ENCODE assay signal across 15 cellular contexts in the genomic region with DNA sequence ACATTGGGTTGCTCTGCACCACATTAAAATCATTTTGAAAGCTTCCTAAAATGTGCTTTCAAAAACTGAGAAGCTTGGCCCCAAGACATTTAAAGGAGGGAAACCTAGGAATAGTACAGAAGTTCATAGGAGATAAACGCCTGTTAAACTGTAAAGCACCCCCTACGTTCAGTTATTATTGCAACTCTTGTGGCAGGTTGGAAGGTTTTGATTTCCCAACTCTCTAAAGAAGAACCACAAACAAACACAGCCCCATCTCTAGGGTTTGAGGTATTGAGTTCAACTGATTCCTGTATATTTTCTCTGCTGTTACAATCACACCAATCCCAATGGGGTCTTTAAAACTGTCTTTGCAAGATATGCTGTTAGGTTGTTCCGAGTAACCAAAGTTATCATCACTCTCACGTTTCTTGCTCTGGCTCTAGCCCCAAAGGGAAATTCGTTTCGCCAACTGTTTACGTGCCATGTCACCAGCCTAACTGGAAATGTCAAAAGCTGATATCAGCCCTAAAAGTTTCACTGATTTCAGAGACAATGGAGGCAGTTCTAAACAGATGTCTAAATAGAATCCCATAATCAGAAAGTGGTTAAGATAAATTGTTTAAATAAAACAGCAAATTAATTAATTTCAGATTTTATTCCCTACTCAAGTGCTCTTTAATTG. TPM values are rescaled to one million over a fixed set of nuclear protein-coding genes. Genes with fewer than 3 reads are reported as not detected.
A peak's percentile ranks its signal among the peaks of the same experiment; 100 is the strongest.
DNase-seq lines count a peak whose midpoint lies in the region; ATAC-seq and TF ChIP-seq lines count a peak whose summit lies in the region.
"Had no signal": no experiment of that assay in that cellular context is flagged by ENCODE, and none has a peak within 500 bp of the region (broad histone marks: within the 10 kb centered on the region; RNA-seq: fewer than 3 reads in every experiment).

No MANE protein-coding gene starts in this region.

- DNase-seq in T-helper 1 cell (no peak), NOMO-1 treated with dmso at 0.1 percent for 144 hours (lab: John Stamatoyannopoulos, UW; ENCODE audit: unreplicated experiment) (peak; percentile 31), breast epithelium (ENCODE audit: low spot score in 2 of 2) (no peak), osteocyte (ENCODE audit: extremely low spot score, unreplicated experiment) (no peak), omental fat pad (ENCODE audit: low spot score) (no peak)
- DNase-seq: NCI-H510A, pancreas, T-helper 9 cell, tibial artery had no signal

- no peaks in the 10 kb centered on the region for H3K27me3 ChIP-seq in breast epithelium

- peak overlapping the region; percentile 67 for H3K4me3 Mint-ChIP-seq in T-helper 1 cell treated with Interleukin-12 subunit alpha and Interleukin-12 subunit beta and Interleukin-4 antibody, amounts not matched to agents 30 μg/mL and 1 μg/mL, for 36 hours
- H3K4me3 Mint-ChIP-seq in osteocyte (ENCODE audit: unreplicated experiment) = peak overlapping the region; percentile 75

- H3K4me3 ChIP-seq in breast epithelium = no peak overlapping the region

- no peaks in the 10 kb centered on the region for H3K9me3 ChIP-seq in breast epithelium
- H3K9me3 ChIP-seq: pancreas, tibial artery had no signal

- H3K36me3 ChIP-seq in breast epithelium = no peaks in the 10 kb centered on the region
- H3K36me3 ChIP-seq: pancreas had no signal

- peaks cover 24% of the 10 kb centered on the region for H3K9me3 Mint-ChIP-seq in T-helper 1 cell treated with Interleukin-12 subunit alpha and Interleukin-12 subunit beta and Interleukin-4 antibody, amounts not matched to agents 30 μg/mL and 1 μg/mL, for 36 hours
- H3K9me3 Mint-ChIP-seq in osteocyte (ENCODE audit: unreplicated experiment) = no peaks in the 10 kb centered on the region

- H3K27ac ChIP-seq in breast epithelium = peak overlapping the region; percentile 96 to 98
- H3K27ac ChIP-seq: pancreas had no signal

- no peak for ATAC-seq in HG03196 (IDR thresholded peaks at IDR 0.05; ENCODE audit: unreplicated experiment)
- no peak for ATAC-seq in HG02623 (IDR thresholded peaks at IDR 0.05; ENCODE audit: unreplicated experiment)
- no peak for ATAC-seq in omental fat pad (ENCODE audit: low FRiP score)
- ATAC-seq: HepG2 had no signal

- H3K27ac Mint-ChIP-seq in T-helper 1 cell treated with Interleukin-12 subunit alpha and Interleukin-12 subunit beta and Interleukin-4 antibody, amounts not matched to agents 30 μg/mL and 1 μg/mL, for 36 hours = peak overlapping the region; percentile 46
- H3K27ac Mint-ChIP-seq in osteocyte (ENCODE audit: unreplicated experiment) = peak overlapping the region; percentile 89
- H3K27ac Mint-ChIP-seq: activated naive CD4-positive, alpha-beta T cell treated with anti-CD3 and anti-CD28 coated beads, Interleukin-2, amount 50 U/mL, for 72 hours had no signal

- TF ChIP-seq CTCF in breast epithelium (IDR thresholded peaks at IDR 0.05) = no peak
- no peak for TF ChIP-seq CTCF in osteocyte (IDR thresholded peaks at IDR 0.05)
- no peak for TF ChIP-seq CTCF in omental fat pad (IDR thresholded peaks at IDR 0.05)

- intact Hi-C loops in breast epithelium (cut with DNase I; ENCODE audit: low total_unique reads) = no loop called here

- H3K36me3 Mint-ChIP-seq in T-helper 1 cell treated with Interleukin-12 subunit alpha and Interleukin-12 subunit beta and Interleukin-4 antibody, amounts not matched to agents 30 μg/mL and 1 μg/mL, for 36 hours (ENCODE audit: low read depth) = peaks cover 9% of the 10 kb centered on the region
- peaks cover 50% of the 10 kb centered on the region for H3K36me3 Mint-ChIP-seq in osteocyte (ENCODE audit: unreplicated experiment)

- peaks cover 11% of the 10 kb centered on the region for H3K4me1 Mint-ChIP-seq in T-helper 1 cell treated with Interleukin-12 subunit alpha and Interleukin-12 subunit beta and Interleukin-4 antibody, amounts not matched to agents 30 μg/mL and 1 μg/mL, for 36 hours (ENCODE audit: low read depth)
- H3K4me1 Mint-ChIP-seq in osteocyte (ENCODE audit: unreplicated experiment) = peaks cover 89% of the 10 kb centered on the region

- H3K4me1 ChIP-seq in breast epithelium = peaks cover 0 to 16% of the 10 kb centered on the region in 2 donors

- peaks cover 78% of the 10 kb centered on the region for H3K27me3 Mint-ChIP-seq in T-helper 1 cell treated with Interleukin-12 subunit alpha and Interleukin-12 subunit beta and Interleukin-4 antibody, amounts not matched to agents 30 μg/mL and 1 μg/mL, for 36 hours (ENCODE audit: low read depth)
- H3K27me3 Mint-ChIP-seq in osteocyte (ENCODE audit: unreplicated experiment) = no peaks in the 10 kb centered on the region

- no peak for TF ChIP-seq POLR2A in breast epithelium (IDR thresholded peaks at IDR 0.05)

RNA-seq across cellular contexts. Expression of gene TFAP2A, which starts 12.1 kb away (rescaled TPM):
- total RNA-seq in breast epithelium (10 to 100 TPM in 2 of 3 donors, not detected in 1; 25.2 to 46.0 TPM), osteocyte (53.2 and 59.6 TPM in 2 replicates), omental fat pad (not detected)
- total RNA-seq: endothelial cell of umbilical vein, HepG2 had no signal
